Comparison of ENCODE assay signal across 9 cellular contexts in genomic region chr11:78801161-78801884, GRCh38.
A peak's percentile ranks its signal among the peaks of the same experiment; 100 is the strongest.
DNase-seq lines count a peak whose midpoint lies in the region; ATAC-seq and TF ChIP-seq lines count a peak whose summit lies in the region.
"Had no signal": no experiment of that assay in that cellular context is flagged by ENCODE, and none has a peak within 500 bp of the region (broad histone marks: within the 10 kb centered on the region; RNA-seq: fewer than 3 reads in every experiment).

No MANE protein-coding gene starts in this region.

- peaks cover 3% of the 10 kb centered on the region for H3K27me3 Mint-ChIP-seq in activated naive CD4-positive, alpha-beta T cell treated with anti-CD3 and anti-CD28 coated beads for 36 hours (ENCODE audit: low read depth)
- peaks cover 7% of the 10 kb centered on the region for H3K27me3 Mint-ChIP-seq in activated T-cell treated with anti-CD3 and anti-CD28 coated beads, Interleukin-2, amount 50 U/mL, for 24 hours
- H3K27me3 Mint-ChIP-seq: activated B cell treated with CpG ODN at 0.5 μM for 24 hours had no signal

- no peaks in the 10 kb centered on the region for H3K9me3 Mint-ChIP-seq in activated naive CD4-positive, alpha-beta T cell treated with anti-CD3 and anti-CD28 coated beads for 36 hours
- no peaks in the 10 kb centered on the region for H3K9me3 Mint-ChIP-seq in activated T-cell treated with anti-CD3 and anti-CD28 coated beads, Interleukin-2, amount 50 U/mL, for 24 hours
- H3K9me3 Mint-ChIP-seq: activated B cell treated with CpG ODN at 0.5 μM for 24 hours had no signal

- H3K4me3 ChIP-seq in adrenal gland (no peak overlapping the region), right cardiac atrium (ENCODE audit: low read length) (no peak overlapping the region), stomach (no peak overlapping the region)

- peak; percentile 33 for DNase-seq in HPDE6-E6E7 (ENCODE audit: extremely low spot score)
- peak in 6 of 7 donors; percentile 32 to 76 (median 46) for DNase-seq in adrenal gland
- peak in 2 of 3 donors; percentile 46 to 54 for DNase-seq in right cardiac atrium
- DNase-seq in stomach: peak; percentile 69
- no peak for DNase-seq in OCI-M2 (lab: John Stamatoyannopoulos, UW; ENCODE audit: unreplicated experiment)
- no peak for DNase-seq in stimulated activated CD4-positive, alpha-beta T cell treated with anti-CD3 and anti-CD28 coated beads, Interleukin-2, amount 100 ng/mL, for 24 hours
- no peak for DNase-seq in activated naive CD4-positive, alpha-beta T cell treated with anti-CD3 and anti-CD28 coated beads for 36 hours
- DNase-seq in activated T-cell treated with anti-CD3 and anti-CD28 coated beads, Interleukin-2, amount 50 U/mL, for 24 hours: no peak
- DNase-seq: activated B cell treated with CpG ODN at 0.5 μM for 24 hours had no signal

- H3K4me1 Mint-ChIP-seq in activated naive CD4-positive, alpha-beta T cell treated with anti-CD3 and anti-CD28 coated beads for 36 hours (ENCODE audit: low read depth): no peaks in the 10 kb centered on the region
- H3K4me1 Mint-ChIP-seq in activated T-cell treated with anti-CD3 and anti-CD28 coated beads, Interleukin-2, amount 50 U/mL, for 24 hours (ENCODE audit: low read depth): no peaks in the 10 kb centered on the region
- H3K4me1 Mint-ChIP-seq: activated B cell treated with CpG ODN at 0.5 μM for 24 hours had no signal

- WGBS in adrenal gland, 4 donors: 31 to 57% (median 43%) methylated on average over 2 to 3 of the region's 3 CpGs
- WGBS in right cardiac atrium: 4% methylated on average over 3 of the region's 3 CpGs
- WGBS in stomach, 5 donors: 1 to 7% (median 3%) methylated on average over 2 to 3 of the region's 3 CpGs

- H3K27me3 ChIP-seq in adrenal gland: no peaks in the 10 kb centered on the region
- no peaks in the 10 kb centered on the region for H3K27me3 ChIP-seq in right cardiac atrium (ENCODE audit: control insufficient read depth, insufficient read depth)
- no peaks in the 10 kb centered on the region for H3K27me3 ChIP-seq in stomach

- H3K4me1 ChIP-seq in adrenal gland (replicated peaks in 1 of 2) (peaks cover 4 to 17% of the 10 kb centered on the region in 2 donors), right cardiac atrium (ENCODE audit: control insufficient read depth, insufficient read depth, low read length) (peaks cover 18% of the 10 kb centered on the region), stomach (peaks cover 20 to 55% (median 36%) of the 10 kb centered on the region in 4 donors)

- TF ChIP-seq POLR2A in adrenal gland (IDR thresholded peaks at IDR 0.05): no peak
- no peak for TF ChIP-seq POLR2A in stomach (IDR thresholded peaks at IDR 0.05)

- H3K27ac Mint-ChIP-seq in activated naive CD4-positive, alpha-beta T cell treated with anti-CD3 and anti-CD28 coated beads for 36 hours: no peak overlapping the region
- no peak overlapping the region for H3K27ac Mint-ChIP-seq in activated T-cell treated with anti-CD3 and anti-CD28 coated beads, Interleukin-2, amount 50 U/mL, for 24 hours
- H3K27ac Mint-ChIP-seq: activated B cell treated with CpG ODN at 0.5 μM for 24 hours had no signal

- TF ChIP-seq CTCF in adrenal gland (IDR thresholded peaks at IDR 0.05) (no peak), stomach (IDR thresholded peaks at IDR 0.05) (no peak)

- H3K36me3 ChIP-seq in adrenal gland (replicated peaks in 1 of 2) (no peaks in the 10 kb centered on the region), stomach (no peaks in the 10 kb centered on the region)

- CTCF ChIA-PET in activated naive CD4-positive, alpha-beta T cell treated with anti-CD3 and anti-CD28 coated beads for 36 hours (lab: Charles Lee): interaction anchor here (1.0 to 1.8 kb wide), 2 partner anchors 13 to 155 kb away, joined by 3 to 4 read pairs; no protein-coding TSS in a partner anchor

- no peak overlapping the region for H3K4me3 Mint-ChIP-seq in activated naive CD4-positive, alpha-beta T cell treated with anti-CD3 and anti-CD28 coated beads for 36 hours
- no peak overlapping the region for H3K4me3 Mint-ChIP-seq in activated T-cell treated with anti-CD3 and anti-CD28 coated beads, Interleukin-2, amount 50 U/mL, for 24 hours
- H3K4me3 Mint-ChIP-seq: activated B cell treated with CpG ODN at 0.5 μM for 24 hours had no signal

- TF ChIP-seq EP300 in stomach (IDR thresholded peaks at IDR 0.05): no peak

- peak overlapping the region in 3 of 5 donors; percentile 36 to 91 (median 79) for H3K27ac ChIP-seq in adrenal gland
- H3K27ac ChIP-seq in right cardiac atrium (ENCODE audit: low read length): peak overlapping the region; percentile 68
- H3K27ac ChIP-seq in stomach: peak overlapping the region; percentile 72 to 83 (median 78)

- H3K9me3 ChIP-seq in adrenal gland (replicated peaks in 1 of 3): no peaks in the 10 kb centered on the region
- H3K9me3 ChIP-seq in right cardiac atrium (ENCODE audit: control insufficient read depth, low read length): no peaks in the 10 kb centered on the region
- H3K9me3 ChIP-seq in stomach: no peaks in the 10 kb centered on the region

- intact Hi-C loops in adrenal gland (cut with DNase I) (no loop called here), right cardiac atrium (cut with DNase I) (no loop called here), stomach (cut with DNase I; ENCODE audit: low total_unique reads) (no loop called here)
- intact Hi-C loops in activated naive CD4-positive, alpha-beta T cell treated with anti-CD3 and anti-CD28 coated beads for 36 hours (cut with micrococcal nuclease): no loop called here

- no peaks in the 10 kb centered on the region for H3K36me3 Mint-ChIP-seq in activated naive CD4-positive, alpha-beta T cell treated with anti-CD3 and anti-CD28 coated beads for 36 hours (ENCODE audit: low read depth)
- no peaks in the 10 kb centered on the region for H3K36me3 Mint-ChIP-seq in activated T-cell treated with anti-CD3 and anti-CD28 coated beads, Interleukin-2, amount 50 U/mL, for 24 hours (ENCODE audit: low read depth)

- peak; percentile 60 to 79 for ATAC-seq in right cardiac atrium

Comparison
In these comparisons a context has a peak if more than half of its experiments do, and no peak if none do; other contexts are left out.
1. DNase-seq: peak in HPDE6-E6E7 (single experiment), adrenal gland (6 of 7), right cardiac atrium (2 of 3) and stomach (single experiment); none in OCI-M2 (single experiment), stimulated activated CD4-positive, alpha-beta T cell treated with anti-CD3 and anti-CD28 coated beads, Interleukin-2, amount 100 ng/mL, for 24 hours (0 of 2), activated naive CD4-positive, alpha-beta T cell treated with anti-CD3 and anti-CD28 coated beads for 36 hours (single experiment) and activated T-cell treated with anti-CD3 and anti-CD28 coated beads, Interleukin-2, amount 50 U/mL, for 24 hours (single experiment).
2. Peak in every context shown above with its lines, with median percentiles within 50 percentile points of each other: H3K27ac ChIP-seq.